ENCODE assay signal across 12 cellular contexts in the genomic region with DNA sequence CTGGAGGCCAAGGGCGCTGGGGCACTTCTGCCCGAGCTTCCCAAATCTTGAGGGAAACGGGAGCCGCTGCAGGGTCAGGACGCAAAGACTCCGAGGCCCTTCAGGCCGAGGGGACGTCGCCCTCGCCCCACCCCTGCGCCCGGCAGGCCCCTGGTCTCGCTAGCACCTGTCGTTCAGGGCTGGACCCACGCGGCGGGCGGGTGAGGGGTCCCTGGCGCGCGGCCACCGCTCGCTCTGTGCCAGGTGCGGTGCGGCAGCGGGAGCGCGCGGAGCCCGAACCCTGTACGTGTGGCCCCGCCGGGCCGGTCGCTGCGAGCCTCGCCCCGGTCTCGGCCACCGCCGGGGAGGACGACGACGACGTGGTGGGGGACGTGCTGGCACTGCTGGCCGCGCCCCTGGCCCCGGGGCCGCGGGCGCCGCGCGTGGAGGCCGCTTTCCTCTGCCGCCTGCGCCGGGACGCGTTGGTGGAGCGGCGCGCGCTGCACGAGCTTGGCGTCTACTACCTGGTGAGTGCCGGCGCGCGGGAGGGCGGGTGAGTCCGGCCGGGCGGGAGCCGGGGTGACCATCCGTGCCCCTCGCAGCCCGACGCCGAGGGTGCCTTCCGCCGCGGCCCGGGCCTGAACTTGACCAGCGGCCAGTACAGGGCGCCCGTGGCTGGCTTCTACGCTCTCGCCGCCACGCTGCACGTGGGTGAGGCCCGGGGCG. TPM values are rescaled to one million over a fixed set of nuclear protein-coding genes. Genes with fewer than 3 reads are reported as not detected.
DNase-seq lines count a peak whose midpoint lies in the region; ATAC-seq, FAIRE-seq and TF ChIP-seq lines count a peak whose summit lies in the region.
"Had no signal": no experiment of that assay in that cellular context is flagged by ENCODE, and none has a peak within 500 bp of the region (broad histone marks: within the 10 kb centered on the region; RNA-seq: fewer than 3 reads in every experiment).

No MANE protein-coding gene starts in this region.

- H3K27me3 ChIP-seq in SK-N-SH (ENCODE audit: insufficient read depth) (no peaks in the 10 kb centered on the region), iPS-15b (ENCODE audit: control insufficient read depth, insufficient read depth, low read length) (peaks cover 38% of the 10 kb centered on the region), suprapubic skin (peaks cover 53% of the 10 kb centered on the region)

- TF ChIP-seq EP300 in SK-N-SH (IDR thresholded peaks at IDR 0.05; ENCODE audit: borderline replicate concordance in 1 of 2, low read depth in 1 of 2, low read length in 1 of 2) = no peak
- TF ChIP-seq EP300 in suprapubic skin (IDR thresholded peaks at IDR 0.05) = no peak

- H3K9ac ChIP-seq in SK-N-SH (no peak overlapping the region), iPS-15b (ENCODE audit: low read depth, low read length) (no peak overlapping the region)

- TF ChIP-seq POLR2A in suprapubic skin (IDR thresholded peaks at IDR 0.05) = no peak

- no peak for ATAC-seq in SK-N-SH treated with all-trans-retinoic acid at 6 μM for 48 hours

- H3K9me3 ChIP-seq in SK-N-SH = no peaks in the 10 kb centered on the region
- H3K9me3 ChIP-seq in iPS-15b (ENCODE audit: control insufficient read depth, insufficient read depth, low read length) = no peaks in the 10 kb centered on the region
- no peaks in the 10 kb centered on the region for H3K9me3 ChIP-seq in suprapubic skin

- peaks cover 51% of the 10 kb centered on the region for H3K27me3 Mint-ChIP-seq in progenitor cell of endocrine pancreas

- POLR2A ChIA-PET in SK-N-SH (lab: Yijun Ruan, JAX) = interaction anchor here (0.6 to 1.7 kb wide), 2 partner anchors 40 to 76 kb away, joined by 3 to 5 read pairs; a partner anchor contains a TSS

- peaks cover 3% of the 10 kb centered on the region for H3K4me1 Mint-ChIP-seq in progenitor cell of endocrine pancreas (ENCODE audit: low read depth)

- CTCF ChIA-PET in SK-N-SH (lab: Yijun Ruan, JAX) = interaction anchor here (2.0 to 7.1 kb wide), 2 partner anchors 93 to 100 kb away, joined by 6 to 58 read pairs; no protein-coding TSS in a partner anchor

- H3K36me3 ChIP-seq in SK-N-SH (replicated peaks in 1 of 2; ENCODE audit: control insufficient read depth in 1 of 2, insufficient read depth in 2 of 2, low read length in 1 of 2) = peaks cover 0 to 10% of the 10 kb centered on the region in 2 experiments
- peaks cover 2% of the 10 kb centered on the region for H3K36me3 ChIP-seq in iPS-15b (ENCODE audit: control insufficient read depth, insufficient read depth, low read length)
- H3K36me3 ChIP-seq in suprapubic skin = peaks cover 15% of the 10 kb centered on the region

- peaks cover 3% of the 10 kb centered on the region for H3F3A ChIP-seq in SK-N-SH (replicated peaks; ENCODE audit: insufficient read depth)

- no peak overlapping the region for H3K27ac Mint-ChIP-seq in progenitor cell of endocrine pancreas
- H3K27ac Mint-ChIP-seq: HFFc6 had no signal

- WGBS in SK-N-SH (ENCODE audit: low lambda C conversion rate) = 23% methylated on average over 12 of the region's 95 CpGs
- WGBS in suprapubic skin = 3% methylated on average over 6 of the region's 95 CpGs

- H3K4me1 ChIP-seq in SK-N-SH (ENCODE audit: control insufficient read depth in 1 of 2, insufficient read depth in 2 of 2, low read depth in 1 of 2, low read length in 1 of 2) (peaks cover 0 to 6% of the 10 kb centered on the region in 2 experiments; a peak in 2 of 4 replicates), iPS-15b (ENCODE audit: control insufficient read depth, insufficient read depth, low read length) (no peaks in the 10 kb centered on the region), suprapubic skin (peaks cover 15% of the 10 kb centered on the region)

- H3K36me3 Mint-ChIP-seq in progenitor cell of endocrine pancreas (ENCODE audit: insufficient read depth) = peaks cover 5% of the 10 kb centered on the region

- no peak overlapping the region for H3K27ac ChIP-seq in SK-N-SH (ENCODE audit: low read depth in 2 of 2, low read length in 1 of 2)
- no peak overlapping the region for H3K27ac ChIP-seq in suprapubic skin

- DNase-seq in SK-N-SH (peak; percentile 69), astrocyte of the cerebellum (ENCODE audit: low read depth) (no peak), suprapubic skin (ENCODE audit: low spot score in 2 of 2) (peak; percentile 46 to 67), progenitor cell of endocrine pancreas (ENCODE audit: low spot score, unreplicated experiment) (no peak), NCI-H2171 treated with DMSO at 0.1 percent for 48 hours (lab: John Stamatoyannopoulos, UW) (no peak), GM19239 (ENCODE audit: insufficient read length, low spot score) (no peak)
- DNase-seq: AML-193, anterior cingulate cortex, HFFc6, T-helper 9 cell had no signal

- in situ Hi-C loops in astrocyte of the cerebellum (cut with HindIII; ENCODE audit: low sequenced_read_pairs) = no loop called here

- no peak for TF ChIP-seq RAD21 in SK-N-SH (IDR thresholded peaks at IDR 0.05; ENCODE audit: low read length)

- H3K4me3 Mint-ChIP-seq in progenitor cell of endocrine pancreas (ENCODE audit: low read depth) = no peak overlapping the region
- H3K4me3 Mint-ChIP-seq: HFFc6 had no signal

- TF ChIP-seq CTCF in SK-N-SH (IDR thresholded peaks at IDR 0.05) = no peak
- no peak for TF ChIP-seq CTCF in astrocyte of the cerebellum (IDR thresholded peaks at IDR 0.05; ENCODE audit: low read depth, low read length, missing control alignments)
- TF ChIP-seq CTCF in suprapubic skin (IDR thresholded peaks at IDR 0.05) = no peak
- no peak for TF ChIP-seq CTCF in progenitor cell of endocrine pancreas (IDR thresholded peaks at IDR 0.05; ENCODE audit: unreplicated experiment)

- no peaks in the 10 kb centered on the region for H4K20me1 ChIP-seq in SK-N-SH (ENCODE audit: insufficient read depth)

- H3K4me2 ChIP-seq in SK-N-SH = 0 out of 2 replicates have a peak overlapping the region, but pooled peaks have one; percentile 26

- FAIRE-seq in GM19239 (lab: Jason Lieb, UNC) = no peak

- no peaks in the 10 kb centered on the region for H3K9me3 Mint-ChIP-seq in progenitor cell of endocrine pancreas (ENCODE audit: low read depth)
- H3K9me3 Mint-ChIP-seq: HFFc6 had no signal

- H2AFZ ChIP-seq in SK-N-SH (ENCODE audit: low read depth) = no peak overlapping the region

- H3K79me2 ChIP-seq in SK-N-SH (ENCODE audit: insufficient read depth) = no peaks in the 10 kb centered on the region

- no peak overlapping the region; a peak in 1 of 4 replicates for H3K4me3 ChIP-seq in SK-N-SH (ENCODE audit: low read depth in 2 of 2, low read length in 1 of 2)
- H3K4me3 ChIP-seq in astrocyte of the cerebellum (ENCODE audit: low read depth, low read length) = peak overlapping the region; percentile 23
- H3K4me3 ChIP-seq in iPS-15b (ENCODE audit: low read depth, low read length) = peak overlapping the region; percentile 30
- peak overlapping the region; percentile 41 for H3K4me3 ChIP-seq in suprapubic skin

- H3K9me2 ChIP-seq in SK-N-SH = no peaks in the 10 kb centered on the region

TF ChIP-seq in SK-N-SH, 30 proteins besides CTCF, POLR2A, EP300 and RAD21 (continues in another document):
- no peak for TF ChIP-seq RXRA (IDR thresholded peaks at IDR 0.05; ENCODE audit: borderline replicate concordance, low read depth)
- no peak for TF ChIP-seq ELF1 (IDR thresholded peaks at IDR 0.05)
- TF ChIP-seq, protein P1, sequence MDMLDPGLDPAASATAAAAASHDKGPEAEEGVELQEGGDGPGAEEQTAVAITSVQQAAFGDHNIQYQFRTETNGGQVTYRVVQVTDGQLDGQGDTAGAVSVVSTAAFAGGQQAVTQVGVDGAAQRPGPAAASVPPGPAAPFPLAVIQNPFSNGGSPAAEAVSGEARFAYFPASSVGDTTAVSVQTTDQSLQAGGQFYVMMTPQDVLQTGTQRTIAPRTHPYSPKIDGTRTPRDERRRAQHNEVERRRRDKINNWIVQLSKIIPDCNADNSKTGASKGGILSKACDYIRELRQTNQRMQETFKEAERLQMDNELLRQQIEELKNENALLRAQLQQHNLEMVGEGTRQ (IDR thresholded peaks at IDR 0.05; ENCODE audit: borderline replicate concordance, low read depth, low read length) = no peak
- no peak for TF ChIP-seq FOSL2 (IDR thresholded peaks at IDR 0.05; ENCODE audit: borderline replicate concordance, low read depth)
- no peak for TF ChIP-seq EZH2phosphoT487 (IDR thresholded peaks at IDR 0.05; ENCODE audit: borderline replicate concordance, low read depth)

TF ChIP-seq in SK-N-SH treated with all-trans-retinoic acid at 6 μM for 48 hours, 23 proteins besides CTCF, POLR2A, EP300 and RAD21 (continues in another document):
- TF ChIP-seq ZC3H10 (CRISPR knock-in tag; IDR thresholded peaks at IDR 0.05) (no peak), ZNF8 (CRISPR knock-in tag; IDR thresholded peaks at IDR 0.05) (no peak), ZNF565 (CRISPR knock-in tag; conservative IDR thresholded peaks at IDR 0.05; ENCODE audit: low read depth) (no peak), TCF4 (CRISPR knock-in tag; IDR thresholded peaks at IDR 0.05; ENCODE audit: borderline replicate concordance) (no peak), GLIS3 (CRISPR knock-in tag; IDR thresholded peaks at IDR 0.05) (no peak)

RNA-seq across cellular contexts. Expression of a gene that starts 4.9 kb away (rescaled TPM):
- 1.3 and 1.5 TPM in 2 replicates for polyA plus RNA-seq in SK-N-SH (2012; rRNA removed)
- polyA plus RNA-seq in SK-N-SH (2012; cell fraction: cytosol; rRNA removed) = 0.58 and 1.2 TPM in 2 replicates
- 2.6 TPM in 2 replicates for polyA plus RNA-seq in SK-N-SH (2012; cell fraction: nucleus; rRNA removed)
- total RNA-seq in suprapubic skin = not detected
- total RNA-seq in progenitor cell of endocrine pancreas = 0.91 and 1.3 TPM in 2 replicates

RNA-seq across cellular contexts. Expression of a gene that starts 25.2 kb away (rescaled TPM):
- polyA plus RNA-seq in SK-N-SH (2012; rRNA removed) = not detected in 2 replicates
- polyA plus RNA-seq in SK-N-SH (2012; cell fraction: cytosol; rRNA removed) = not detected in 2 replicates
- polyA plus RNA-seq in SK-N-SH (2012; cell fraction: nucleus; rRNA removed) = not detected in 2 replicates
- under 1 TPM in 2 of 4 donors, not detected in 2; 0.13 to 0.23 TPM for total RNA-seq in suprapubic skin
- total RNA-seq in progenitor cell of endocrine pancreas = 0.07 and 0.13 TPM in 2 replicates

RNA-seq across cellular contexts. Expression of a gene that starts 39.8 kb away (rescaled TPM):
- 35.6 and 49.2 TPM in 2 replicates for polyA plus RNA-seq in SK-N-SH (2012; rRNA removed)
- polyA plus RNA-seq in SK-N-SH (2012; cell fraction: cytosol; rRNA removed) = 31.8 and 34.3 TPM in 2 replicates
- polyA plus RNA-seq in SK-N-SH (2012; cell fraction: nucleus; rRNA removed) = 126 and 149 TPM in 2 replicates
- 10 to 100 TPM; 36.3 to 82.6 (median 49.6) TPM for total RNA-seq in suprapubic skin
- total RNA-seq in progenitor cell of endocrine pancreas = 50.3 and 56.3 TPM in 2 replicates

Comparison
In these comparisons a context has a peak if more than half of its experiments do, and no peak if none do; other contexts are left out.
1. DNase-seq: peak in SK-N-SH (single experiment) and suprapubic skin (2 of 2); none in astrocyte of the cerebellum (single experiment), progenitor cell of endocrine pancreas (single experiment), NCI-H2171 treated with DMSO at 0.1 percent for 48 hours (single experiment) and GM19239 (single experiment).
2. H3K4me3 ChIP-seq: peak in astrocyte of the cerebellum (single experiment), iPS-15b (single experiment) and suprapubic skin (single experiment); none in SK-N-SH (0 of 2).